Comparison of ENCODE assay signal across 20 cellular contexts in the genomic region with DNA sequence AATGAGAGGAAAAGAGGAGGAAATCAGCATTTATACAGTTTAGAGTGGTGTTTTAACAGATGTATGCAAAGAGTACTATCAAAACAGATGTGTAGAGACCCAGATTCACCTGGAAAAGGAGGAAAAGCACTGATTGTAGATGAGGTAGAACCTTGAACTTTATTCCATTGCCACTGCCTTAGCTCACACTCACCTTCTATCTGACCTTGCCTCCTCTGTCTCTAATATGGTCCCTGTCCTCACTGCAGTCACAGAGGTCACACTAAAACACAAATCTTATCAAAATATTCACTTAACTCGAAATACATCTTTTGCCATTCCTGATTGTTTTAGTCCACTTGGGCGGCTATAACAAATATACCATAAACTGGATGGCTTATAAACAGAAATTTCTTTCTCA.
"Had no signal": no experiment of that assay in that cellular context is flagged by ENCODE, and none has a peak within 500 bp of the region (broad histone marks: within the 10 kb centered on the region; RNA-seq: fewer than 3 reads in every experiment).

No MANE protein-coding gene starts in this region.

- DNase-seq: activated CD4-positive, alpha-beta memory T cell treated with anti-CD3 and anti-CD28 coated beads, Interleukin-2, amount 10 ng/mL, durations not matched to agents 7 days and 5 days; activated CD4-positive, alpha-beta T cell treated with anti-CD3 and anti-CD28 coated beads for 4 hours; activated gamma-delta T cell; activated T-cell treated with anti-CD3 and anti-CD28 coated beads, Interleukin-2, amount 50 U/mL, for 24 hours; adrenal gland; effector CD8-positive, alpha-beta T cell; heart right ventricle; kidney glomerular epithelial cell; mesenchymal stem cell; stimulated activated CD4-positive, alpha-beta T cell treated with anti-CD3 and anti-CD28 coated beads, Interleukin-2, amount 100 ng/mL, for 24 hours; stimulated activated naive CD8-positive, alpha-beta T cell treated with anti-CD3 and anti-CD28 coated beads, Interleukin-15, Interleukin-2, amounts not matched to agents 100 U/mL and 50 U/mL, for 24 hours; substantia nigra; SW 1271; tibial artery had no signal

- H3K27me3 ChIP-seq: adrenal gland, breast epithelium, esophagus muscularis mucosa, heart right ventricle, right atrium auricular region, tibial artery had no signal

- H3K9me3 ChIP-seq: adrenal gland, breast epithelium, esophagus muscularis mucosa, right atrium auricular region, tibial artery had no signal

- H3K27me3 Mint-ChIP-seq: activated CD4-positive, alpha-beta memory T cell treated with anti-CD3 and anti-CD28 coated beads, Interleukin-2, amount 10 ng/mL, durations not matched to agents 7 days and 5 days; activated T-cell treated with anti-CD3 and anti-CD28 coated beads, Interleukin-2, amount 50 U/mL, for 24 hours; progenitor cell of endocrine pancreas had no signal

- H3K4me1 ChIP-seq: breast epithelium had no signal

- H3K4me3 Mint-ChIP-seq: activated CD4-positive, alpha-beta memory T cell treated with anti-CD3 and anti-CD28 coated beads, Interleukin-2, amount 10 ng/mL, durations not matched to agents 7 days and 5 days; activated T-cell treated with anti-CD3 and anti-CD28 coated beads, Interleukin-2, amount 50 U/mL, for 24 hours; T-helper 2 cell treated with Interferon-gamma antibody and Interleukin-4, amounts not matched to agents 5 μg/mL and 100 μg/mL, for 36 hours had no signal

- H3K27ac Mint-ChIP-seq: activated T-cell treated with anti-CD3 and anti-CD28 coated beads, Interleukin-2, amount 50 U/mL, for 24 hours; progenitor cell of endocrine pancreas had no signal

- H3K27ac ChIP-seq: adrenal gland, breast epithelium, esophagus muscularis mucosa, heart right ventricle, right atrium auricular region, tibial artery had no signal

- H3K36me3 ChIP-seq: adrenal gland, breast epithelium, esophagus muscularis mucosa, right atrium auricular region, tibial artery had no signal

- ATAC-seq: activated naive CD4-positive, alpha-beta T cell treated with anti-CD3 and anti-CD28 coated beads, Interleukin-2, amount 50 U/mL, for 72 hours; stimulated activated naive CD8-positive, alpha-beta T cell treated with anti-CD3 and anti-CD28 coated beads, Interleukin-15, Interleukin-2, amounts not matched to agents 100 U/mL and 50 U/mL, for 24 hours had no signal

- H3K4me3 ChIP-seq: adrenal gland, breast epithelium, esophagus muscularis mucosa, heart right ventricle, right atrium auricular region, tibial artery had no signal
